Comparison of ENCODE assay signal across 14 cellular contexts in the genomic region with DNA sequence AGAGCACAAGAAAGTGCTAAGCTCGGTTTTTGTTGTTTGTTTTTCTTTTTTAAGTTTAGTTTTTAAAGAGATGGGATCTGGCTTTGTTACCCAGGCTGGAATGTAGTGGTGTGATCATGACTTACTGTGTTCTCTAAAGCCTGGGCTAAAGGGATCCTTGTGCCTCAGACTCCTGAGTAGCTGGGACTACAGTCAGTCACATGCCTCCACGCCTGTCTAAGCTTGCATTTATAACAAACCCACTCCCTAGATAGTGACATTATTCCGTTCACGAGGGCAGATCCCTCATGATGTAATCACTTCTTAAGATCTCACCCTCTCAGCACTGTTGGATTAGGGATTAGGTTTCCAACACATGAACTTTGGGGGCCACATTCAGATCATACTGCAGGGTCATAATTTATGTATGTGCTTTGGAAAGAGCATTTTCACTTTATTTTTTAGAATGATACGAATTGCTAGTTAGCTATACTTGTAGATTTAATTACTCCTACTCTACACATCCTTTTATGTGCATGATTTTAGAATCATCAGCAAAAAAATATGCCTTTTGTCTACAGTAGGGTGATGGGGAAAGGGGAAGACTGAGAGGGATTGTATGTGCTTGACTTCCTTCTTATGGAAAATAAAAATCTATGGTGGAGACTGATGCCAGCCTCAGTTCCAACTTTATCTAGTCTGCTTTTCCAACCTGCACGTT.
DNase-seq lines count a peak whose midpoint lies in the region; ATAC-seq and TF ChIP-seq lines count a peak whose summit lies in the region.
"Had no signal": no experiment of that assay in that cellular context is flagged by ENCODE, and none has a peak within 500 bp of the region (broad histone marks: within the 10 kb centered on the region; RNA-seq: fewer than 3 reads in every experiment).

No MANE protein-coding gene starts in this region.

- peak overlapping the region; percentile 2; the same call in 1 of the 2 replicates for H3K27ac ChIP-seq in HEK293 (ENCODE audit: extremely low read depth, low read depth, low read length)
- peak overlapping the region; percentile 49 for H3K27ac ChIP-seq in WERI-Rb-1
- H3K27ac ChIP-seq: cardiac muscle cell, esophagus muscularis mucosa had no signal

- peak overlapping the region; percentile 32 for H3K27ac Mint-ChIP-seq in osteocyte (ENCODE audit: unreplicated experiment)

- peaks cover 23% of the 10 kb centered on the region for H3K4me1 Mint-ChIP-seq in osteocyte (ENCODE audit: unreplicated experiment)

- no peaks in the 10 kb centered on the region for H3K27me3 ChIP-seq in WERI-Rb-1 (ENCODE audit: insufficient read depth, low read depth, severe bottlenecking)
- H3K27me3 ChIP-seq: cardiac muscle cell, esophagus muscularis mucosa had no signal

- ATAC-seq in esophagus mucosa: peak; percentile 57
- ATAC-seq in GM21367 (IDR thresholded peaks at IDR 0.05; ENCODE audit: unreplicated experiment): no peak
- ATAC-seq: left colon had no signal

- H3K9me3 Mint-ChIP-seq in osteocyte (ENCODE audit: unreplicated experiment): peaks cover 9% of the 10 kb centered on the region

- POLR2A ChIA-PET in HEK293 (lab: Yijun Ruan, JAX): interaction anchor here (1.4 kb wide), 1 partner anchor 14 kb away, joined by 4 read pairs; no protein-coding TSS in a partner anchor

- TF ChIP-seq CTCF in HEK293 (tag by site-specific recombination; IDR thresholded peaks at IDR 0.05) (no peak), WERI-Rb-1 (IDR thresholded peaks at IDR 0.05; ENCODE audit: low read depth, low read length) (no peak), osteocyte (IDR thresholded peaks at IDR 0.05) (no peak)

- H3K36me3 ChIP-seq in HEK293 (ENCODE audit: control insufficient read depth in 2 of 2, insufficient read depth in 1 of 2, low read length in 2 of 2) (peaks cover 0 to 13% of the 10 kb centered on the region in 2 experiments; a peak in 2 of 3 replicates), WERI-Rb-1 (peaks cover 25% of the 10 kb centered on the region)
- H3K36me3 ChIP-seq: cardiac muscle cell, esophagus muscularis mucosa had no signal

- no peak overlapping the region for H3K4me3 Mint-ChIP-seq in osteocyte (ENCODE audit: unreplicated experiment)

- H3K27me3 Mint-ChIP-seq in osteocyte (ENCODE audit: unreplicated experiment): no peaks in the 10 kb centered on the region

- no peaks in the 10 kb centered on the region for H3K9me3 ChIP-seq in HEK293 (ENCODE audit: control insufficient read depth, insufficient read depth, low read depth, low read length)
- H3K9me3 ChIP-seq in WERI-Rb-1 (ENCODE audit: severe bottlenecking): peaks cover 8% of the 10 kb centered on the region

- no peak overlapping the region for H3K4me3 ChIP-seq in HEK293 (ENCODE audit: low read depth, low read length)
- H3K4me3 ChIP-seq in WERI-Rb-1 (ENCODE audit: low read depth, low read length): no peak overlapping the region
- H3K4me3 ChIP-seq: cardiac muscle cell, esophagus muscularis mucosa had no signal

- peaks cover 37% of the 10 kb centered on the region for H3K4me1 ChIP-seq in HEK293 (ENCODE audit: control insufficient read depth, insufficient read depth, low read length)

- CTCF ChIA-PET in HEK293 (lab: Yijun Ruan, JAX): interaction anchor here (0.6 to 1.2 kb wide), 3 partner anchors 10 to 917 kb away, joined by 3 to 5 read pairs (median 4); no protein-coding TSS in a partner anchor

- H3K36me3 Mint-ChIP-seq in osteocyte (ENCODE audit: unreplicated experiment): peaks cover 16% of the 10 kb centered on the region

- DNase-seq in WERI-Rb-1 (peak; percentile 53), osteocyte (ENCODE audit: extremely low spot score, unreplicated experiment) (no peak), HK-2 (ENCODE audit: unreplicated experiment) (no peak), NCI-H2107 treated with DMSO at 0.1 percent for 48 hours (lab: John Stamatoyannopoulos, UW; ENCODE audit: unreplicated experiment) (no peak)
- DNase-seq: left colon; NCI-H1105 treated with DMSO at 0.1 percent for 48 hours; NCI-H69; occipital lobe; stimulated activated CD4-positive, alpha-beta T cell treated with anti-CD3 and anti-CD28 coated beads, Interleukin-2, amount 100 ng/mL, for 48 hours had no signal

TF ChIP-seq in HEK293, 187 proteins besides CTCF, POLR2A, EP300 and RAD21 (continues in another document):
- TF ChIP-seq GLIS1 (tag by site-specific recombination; IDR thresholded peaks at IDR 0.05): no peak
- peak; percentile 93 for TF ChIP-seq ZNF629 (tag by site-specific recombination; IDR thresholded peaks at IDR 0.05)
- 0 out of 2 replicates have a peak, but pooled peaks have one; percentile 33 for TF ChIP-seq KLF10 (tag by site-specific recombination; IDR thresholded peaks at IDR 0.05)
- TF ChIP-seq ZNF626 (tag by site-specific recombination; IDR thresholded peaks at IDR 0.05): no peak
- peak; percentile 16; the same call in 1 of the 2 replicates for TF ChIP-seq ZNF391 (tag by site-specific recombination; IDR thresholded peaks at IDR 0.05; ENCODE audit: borderline replicate concordance, low read depth)
- peak; percentile 44; the same call in 1 of the 2 replicates for TF ChIP-seq ZNF558 (tag by site-specific recombination; IDR thresholded peaks at IDR 0.05)
- 0 out of 2 replicates have a peak, but pooled peaks have one; percentile 16 for TF ChIP-seq SP2 (tag by site-specific recombination; IDR thresholded peaks at IDR 0.05)
- no peak for TF ChIP-seq ZNF157 (tag by site-specific recombination; IDR thresholded peaks at IDR 0.05)
- peak; percentile 71; the same call in 1 of the 2 replicates for TF ChIP-seq IKZF3 (tag by site-specific recombination; IDR thresholded peaks at IDR 0.05)
- TF ChIP-seq, protein P1, sequence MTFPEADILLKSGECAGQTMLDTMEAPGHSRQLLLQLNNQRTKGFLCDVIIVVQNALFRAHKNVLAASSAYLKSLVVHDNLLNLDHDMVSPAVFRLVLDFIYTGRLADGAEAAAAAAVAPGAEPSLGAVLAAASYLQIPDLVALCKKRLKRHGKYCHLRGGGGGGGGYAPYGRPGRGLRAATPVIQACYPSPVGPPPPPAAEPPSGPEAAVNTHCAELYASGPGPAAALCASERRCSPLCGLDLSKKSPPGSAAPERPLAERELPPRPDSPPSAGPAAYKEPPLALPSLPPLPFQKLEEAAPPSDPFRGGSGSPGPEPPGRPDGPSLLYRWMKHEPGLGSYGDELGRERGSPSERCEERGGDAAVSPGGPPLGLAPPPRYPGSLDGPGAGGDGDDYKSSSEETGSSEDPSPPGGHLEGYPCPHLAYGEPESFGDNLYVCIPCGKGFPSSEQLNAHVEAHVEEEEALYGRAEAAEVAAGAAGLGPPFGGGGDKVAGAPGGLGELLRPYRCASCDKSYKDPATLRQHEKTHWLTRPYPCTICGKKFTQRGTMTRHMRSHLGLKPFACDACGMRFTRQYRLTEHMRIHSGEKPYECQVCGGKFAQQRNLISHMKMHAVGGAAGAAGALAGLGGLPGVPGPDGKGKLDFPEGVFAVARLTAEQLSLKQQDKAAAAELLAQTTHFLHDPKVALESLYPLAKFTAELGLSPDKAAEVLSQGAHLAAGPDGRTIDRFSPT (tag by site-specific recombination; IDR thresholded peaks at IDR 0.05): 0 out of 2 replicates have a peak, but pooled peaks have one; percentile 50
- TF ChIP-seq SCRT2 (tag by site-specific recombination; IDR thresholded peaks at IDR 0.05): 0 out of 2 replicates have a peak, but pooled peaks have one; percentile 34
- no peak for TF ChIP-seq ZNF785 (tag by site-specific recombination; IDR thresholded peaks at IDR 0.05)
- TF ChIP-seq ZSCAN30 (tag by site-specific recombination; IDR thresholded peaks at IDR 0.05): 0 out of 2 replicates have a peak, but pooled peaks have one; percentile 19
- 0 out of 2 replicates have a peak, but pooled peaks have one; percentile 6 for TF ChIP-seq OSR2 (tag by site-specific recombination; IDR thresholded peaks at IDR 0.05)
- TF ChIP-seq, protein P2, sequence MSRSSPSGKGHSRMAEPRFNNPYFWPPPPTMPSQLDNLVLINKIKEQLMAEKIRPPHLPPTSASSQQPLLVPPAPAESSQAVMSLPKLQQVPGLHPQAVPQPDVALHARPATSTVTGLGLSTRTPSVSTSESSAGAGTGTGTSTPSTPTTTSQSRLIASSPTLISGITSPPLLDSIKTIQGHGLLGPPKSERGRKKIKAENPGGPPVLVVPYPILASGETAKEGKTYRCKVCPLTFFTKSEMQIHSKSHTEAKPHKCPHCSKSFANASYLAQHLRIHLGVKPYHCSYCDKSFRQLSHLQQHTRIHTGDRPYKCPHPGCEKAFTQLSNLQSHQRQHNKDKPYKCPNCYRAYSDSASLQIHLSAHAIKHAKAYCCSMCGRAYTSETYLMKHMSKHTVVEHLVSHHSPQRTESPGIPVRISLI (tag by site-specific recombination; IDR thresholded peaks at IDR 0.05): no peak
- TF ChIP-seq ZXDB (tag by site-specific recombination; IDR thresholded peaks at IDR 0.05): peak; percentile 32; the same call in 1 of the 2 replicates
- TF ChIP-seq EGR2 (tag by site-specific recombination; IDR thresholded peaks at IDR 0.05; ENCODE audit: low read depth): 0 out of 2 replicates have a peak, but pooled peaks have one; percentile 9
- peak; percentile 55; the same call in 1 of the 2 replicates for TF ChIP-seq ZNF843 (tag by site-specific recombination; IDR thresholded peaks at IDR 0.05)
